8 cellular contexts compared by ENCODE assay signal in genomic region chr21:42164064-42164789, GRCh38. TPM values are rescaled to one million over a fixed set of nuclear protein-coding genes. Genes with fewer than 3 reads are reported as not detected.
DNase-seq lines count a peak whose midpoint lies in the region; ATAC-seq and TF ChIP-seq lines count a peak whose summit lies in the region.

No MANE protein-coding gene starts in this region.

- DNase-seq in DND-41 (peak; percentile 52), dermis blood vessel endothelial cell (peak; percentile 78), mesenchymal stem cell (peak; percentile 9), OCI-M2 (lab: John Stamatoyannopoulos, UW; ENCODE audit: unreplicated experiment) (no peak)
- DNase-seq in activated CD4-positive, CD25-positive, alpha-beta regulatory T cell treated with anti-CD3 and anti-CD28 coated beads, Interleukin-2, amount 50 U/mL, for 72 hours, result peak; percentile 40
- DNase-seq in stimulated activated naive CD4-positive, alpha-beta T cell (lab: John Stamatoyannopoulos, UW), result peak in 5 of 6 experiments; percentile 17 to 49 (median 28)

- H2BK15ac ChIP-seq in mesenchymal stem cell (ENCODE audit: low read depth, poor library complexity, severe bottlenecking), result no peak overlapping the region

- no peak overlapping the region for H3K4me2 ChIP-seq in DND-41 (ENCODE audit: insufficient read depth, low read length)
- H3K4me2 ChIP-seq in mesenchymal stem cell (ENCODE audit: low read length, poor library complexity, severe bottlenecking), result no peak overlapping the region

- no peaks in the 10 kb centered on the region for H3K79me2 ChIP-seq in DND-41 (ENCODE audit: insufficient read depth, low read length)

- no peak overlapping the region for H3K4ac ChIP-seq in mesenchymal stem cell (ENCODE audit: low read depth in 1 of 2, low read length in 2 of 2)

- H2BK5ac ChIP-seq in mesenchymal stem cell (ENCODE audit: low read depth, low read length, poor library complexity, severe bottlenecking), result no peak overlapping the region

- no peak overlapping the region for H3K23ac ChIP-seq in mesenchymal stem cell (ENCODE audit: low read length in 2 of 2)

- no peaks in the 10 kb centered on the region for H3K36me3 ChIP-seq in DND-41 (ENCODE audit: insufficient read depth, low read length)
- H3K36me3 ChIP-seq in KOPT-K1 (ENCODE audit: insufficient read depth, low read length), result no peaks in the 10 kb centered on the region
- no peaks in the 10 kb centered on the region for H3K36me3 ChIP-seq in mesenchymal stem cell (ENCODE audit: control insufficient read depth in 1 of 2, insufficient read depth in 2 of 2, low read depth in 1 of 2, low read length in 2 of 2)

- H2AFZ ChIP-seq in DND-41 (ENCODE audit: low read depth, low read length), result no peak overlapping the region
- no peak overlapping the region for H2AFZ ChIP-seq in mesenchymal stem cell (ENCODE audit: low read depth, low read length)

- H3K27ac ChIP-seq in DND-41 (ENCODE audit: low read length) (peak overlapping the region; percentile 9; the same call in 1 of the 2 replicates), KOPT-K1 (ENCODE audit: low read depth, low read length, poor library complexity, severe bottlenecking) (peak overlapping the region; percentile 24), mesenchymal stem cell (ENCODE audit: low read length, poor library complexity, severe bottlenecking) (no peak overlapping the region)

- H4K20me1 ChIP-seq in DND-41 (ENCODE audit: insufficient read depth, low read length), result no peaks in the 10 kb centered on the region

- H3K9me3 ChIP-seq in DND-41 (ENCODE audit: insufficient read depth, low read length, severe bottlenecking) (no peaks in the 10 kb centered on the region), KOPT-K1 (ENCODE audit: insufficient read depth, low read length, poor library complexity, severe bottlenecking) (no peaks in the 10 kb centered on the region), mesenchymal stem cell (ENCODE audit: control insufficient read depth, low read length) (no peaks in the 10 kb centered on the region)

- H3K27me3 ChIP-seq in DND-41 (ENCODE audit: insufficient read depth, low read length, poor library complexity) (no peaks in the 10 kb centered on the region), mesenchymal stem cell (ENCODE audit: control insufficient read depth in 1 of 2, insufficient read depth in 1 of 2, low read length in 2 of 2) (peaks cover 6 to 10% of the 10 kb centered on the region in 2 experiments)

- H3K4me1 ChIP-seq in DND-41 (ENCODE audit: insufficient read depth, low read length), result peaks cover 17% of the 10 kb centered on the region
- H3K4me1 ChIP-seq in mesenchymal stem cell (ENCODE audit: control insufficient read depth, insufficient read depth, low read depth, low read length), result no peaks in the 10 kb centered on the region

- H2BK12ac ChIP-seq in mesenchymal stem cell (ENCODE audit: low read length in 2 of 2), result no peak overlapping the region

- H3K18ac ChIP-seq in mesenchymal stem cell (ENCODE audit: low read depth in 1 of 2, low read length in 2 of 2), result no peak overlapping the region

- H2AK5ac ChIP-seq in mesenchymal stem cell (ENCODE audit: low read length, severe bottlenecking), result no peak overlapping the region

- TF ChIP-seq CTCF in DND-41 (IDR thresholded peaks at IDR 0.05; ENCODE audit: borderline replicate concordance, extremely low read depth, low read length, poor library complexity, severe bottlenecking), result peak; percentile 78

- H2BK120ac ChIP-seq in mesenchymal stem cell (ENCODE audit: low read depth, low read length), result no peak overlapping the region

- no peak overlapping the region for H4K8ac ChIP-seq in mesenchymal stem cell (ENCODE audit: low read length)

- no peak overlapping the region for H4K91ac ChIP-seq in mesenchymal stem cell (ENCODE audit: low read length)

- ATAC-seq in DND-41 (ENCODE audit: insufficient read depth, low read depth) (peak; percentile 53; the same call in 2 of the 3 replicates), GM19324 (IDR thresholded peaks at IDR 0.05; ENCODE audit: low FRiP score, unreplicated experiment) (no peak)

- H3K79me1 ChIP-seq in mesenchymal stem cell (replicated peaks; ENCODE audit: low read length, poor library complexity, severe bottlenecking), result no peaks in the 10 kb centered on the region

- H3K4me3 ChIP-seq in DND-41 (ENCODE audit: low read depth in 1 of 2, low read length in 2 of 2) (no peak overlapping the region), mesenchymal stem cell (ENCODE audit: insufficient read depth in 1 of 2, low read depth in 1 of 2, low read length in 2 of 2) (no peak overlapping the region)

- H3K9ac ChIP-seq in DND-41 (ENCODE audit: low read depth, low read length), result no peak overlapping the region
- no peak overlapping the region for H3K9ac ChIP-seq in mesenchymal stem cell (ENCODE audit: low read length)

- no peak overlapping the region for H3K14ac ChIP-seq in mesenchymal stem cell (ENCODE audit: low read length in 2 of 2)

- 71% methylated on average over 7 of the region's 7 CpGs for WGBS in mesenchymal stem cell

RNA-seq across cellular contexts. Expression of gene ABCG1, which starts 54.7 kb away (rescaled TPM):
- 81.6 and 111 TPM in 2 replicates for total RNA-seq in dermis blood vessel endothelial cell
- 3.1 TPM for polyA plus RNA-seq in mesenchymal stem cell (2013, experiment 1 of 2)
- 3.1 TPM for polyA plus RNA-seq in mesenchymal stem cell (2013, experiment 2 of 2)
